In the genomic region with DNA sequence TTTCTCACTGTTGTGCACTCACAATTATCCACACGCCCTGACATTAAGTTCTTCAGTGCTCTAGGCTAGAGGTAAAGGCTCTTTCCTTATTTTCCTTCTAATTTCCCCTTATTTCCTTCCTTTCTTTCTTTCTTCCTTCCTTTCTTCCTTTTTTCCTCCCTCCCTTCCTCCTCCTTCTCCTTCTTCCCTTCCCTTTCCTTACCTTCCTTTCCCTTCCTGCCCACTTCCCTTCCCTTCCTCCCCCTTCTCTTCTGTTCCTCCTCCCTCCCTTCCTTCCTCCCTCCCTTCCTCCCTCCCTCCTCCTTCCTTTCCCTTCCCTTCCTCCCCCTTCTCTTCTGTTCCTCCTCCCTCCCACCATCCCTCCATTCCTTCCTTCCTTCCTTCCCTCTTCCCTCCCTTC, we compare ENCODE assay signal across 22 cellular contexts.
A peak's percentile ranks its signal among the peaks of the same experiment; 100 is the strongest.
DNase-seq lines count a peak whose midpoint lies in the region; ATAC-seq, FAIRE-seq and TF ChIP-seq lines count a peak whose summit lies in the region.
"Had no signal": no experiment of that assay in that cellular context is flagged by ENCODE, and none has a peak within 500 bp of the region (broad histone marks: within the 10 kb centered on the region; RNA-seq: fewer than 3 reads in every experiment).

No MANE protein-coding gene starts in this region.

- no peak overlapping the region for H2AK5ac ChIP-seq in mesendoderm (ENCODE audit: low read length)

- no peaks in the 10 kb centered on the region for H3K79me1 ChIP-seq in mesendoderm (ENCODE audit: low read length)

- H2BK15ac ChIP-seq in mesendoderm (replicated peaks; ENCODE audit: low read depth): no peak overlapping the region

- H3K36me3 Mint-ChIP-seq in WTC11: peaks cover 2% of the 10 kb centered on the region; the same call in 1 of the 2 replicates
- H3K36me3 Mint-ChIP-seq: CD4-positive, alpha-beta memory T cell had no signal

- H4K5ac ChIP-seq in mesendoderm (ENCODE audit: low read length): no peak overlapping the region

- no peak for TF ChIP-seq EP300 in HepG2 (IDR thresholded peaks at IDR 0.05; ENCODE audit: low read depth in 2 of 2, low read length in 2 of 2)
- no peak for TF ChIP-seq EP300 in HepG2 (CRISPR knock-in tag; IDR thresholded peaks at IDR 0.05; ENCODE audit: borderline replicate concordance)

- no peak overlapping the region for H3K4me3 ChIP-seq in HepG2 (replicated peaks in 1 of 3; ENCODE audit: insufficient read depth in 1 of 3, low read depth in 2 of 3, low read length in 3 of 3)
- no peak overlapping the region for H3K4me3 ChIP-seq in right lobe of liver
- H3K4me3 ChIP-seq in mesendoderm (ENCODE audit: low read length): no peak overlapping the region

- in situ Hi-C loops in HepG2 (cut with HindIII; ENCODE audit: extremely low pct_ligation_motif_present, low pct_unique_long_range_greater_than_20kb): no loop called here

- H3K4me2 ChIP-seq in HepG2 (ENCODE audit: low read depth, low read length) (no peak overlapping the region), mesendoderm (ENCODE audit: low read length) (no peak overlapping the region)

- CTCF ChIA-PET in HepG2 (lab: Yijun Ruan, JAX; ENCODE audit: low intra/inter-chr PET ratio, low total read pairs) (no interaction called here), WTC11 (lab: Charles Lee) (no interaction called here)

- no peaks in the 10 kb centered on the region for H3K79me2 ChIP-seq in HepG2 (ENCODE audit: insufficient read depth, low read length)
- H3K79me2 ChIP-seq in mesendoderm (ENCODE audit: control insufficient read depth, insufficient read depth, low read length): no peaks in the 10 kb centered on the region

- peaks cover 7% of the 10 kb centered on the region for H3K9me3 ChIP-seq in HepG2 (ENCODE audit: low read length)
- no peaks in the 10 kb centered on the region for H3K9me3 ChIP-seq in right lobe of liver

- no peak for TF ChIP-seq RAD21 in HepG2 (CRISPR knock-in tag; IDR thresholded peaks at IDR 0.05)

- no peak overlapping the region for H4K8ac ChIP-seq in mesendoderm (ENCODE audit: low read depth, low read length)

- H3K9ac ChIP-seq in HepG2 (ENCODE audit: insufficient read depth, low read depth, low read length): no peak overlapping the region
- H3K9ac ChIP-seq in mesendoderm (ENCODE audit: low read length): no peak overlapping the region

- no peak for DNase-seq in HepG2 (ENCODE audit: low spot score)
- no peak for DNase-seq in right lobe of liver
- no peak for DNase-seq in WTC11 (ENCODE audit: low spot score)
- DNase-seq in mesendoderm: no peak
- no peak for DNase-seq in putamen (ENCODE audit: low spot score)
- DNase-seq: C1 segment of cervical spinal cord; Calu3; CD4-positive, alpha-beta memory T cell; COR-L47; DMS53; DMS79 treated with DMSO at 0.1 percent for 48 hours; GF-D8; H9; HFFc6 had no signal

- H3K4me3 Mint-ChIP-seq in WTC11: no peak overlapping the region
- H3K4me3 Mint-ChIP-seq: B cell, HFFc6 had no signal

- H4K20me1 ChIP-seq in HepG2 (ENCODE audit: insufficient read depth, low read length): no peaks in the 10 kb centered on the region

- no peaks in the 10 kb centered on the region for H3K4me1 ChIP-seq in HepG2 (ENCODE audit: insufficient read depth, low read length)
- H3K4me1 ChIP-seq in right lobe of liver: no peaks in the 10 kb centered on the region
- no peaks in the 10 kb centered on the region for H3K4me1 ChIP-seq in mesendoderm (ENCODE audit: control insufficient read depth, low read depth, low read length)

- BruUV-seq in HepG2 (replicated peaks; lab: Mats Ljungman, UMichigan): no TSS peak

- H3K27me3 Mint-ChIP-seq in WTC11 (ENCODE audit: low read depth): peaks cover 11% of the 10 kb centered on the region
- H3K27me3 Mint-ChIP-seq: B cell; CD4-positive, alpha-beta memory T cell had no signal

- H3K36me3 ChIP-seq in HepG2 (replicated peaks in 1 of 2; ENCODE audit: control insufficient read depth in 1 of 2, insufficient read depth in 2 of 2, low read length in 2 of 2): no peaks in the 10 kb centered on the region
- H3K36me3 ChIP-seq in right lobe of liver: no peaks in the 10 kb centered on the region
- no peaks in the 10 kb centered on the region for H3K36me3 ChIP-seq in mesendoderm (ENCODE audit: control insufficient read depth, insufficient read depth, low read length)

- POLR2A ChIA-PET in HepG2 (lab: Yijun Ruan, JAX): no interaction called here
- POLR2A ChIA-PET in WTC11 (lab: Charles Lee): no interaction called here

- FAIRE-seq in HepG2 (lab: Jason Lieb, UNC): no peak
- FAIRE-seq: A204.1, GM12891, GM18507 had no signal

- H3K27me3 ChIP-seq in HepG2 (ENCODE audit: control insufficient read depth in 1 of 2, insufficient read depth in 2 of 2, low read length in 2 of 2) (no peaks in the 10 kb centered on the region), right lobe of liver (no peaks in the 10 kb centered on the region), mesendoderm (ENCODE audit: insufficient read depth, low read length, poor library complexity) (no peaks in the 10 kb centered on the region)

- peaks cover 31% of the 10 kb centered on the region for H3K4me1 Mint-ChIP-seq in WTC11
- H3K4me1 Mint-ChIP-seq: B cell; CD4-positive, alpha-beta memory T cell had no signal

- H2BK120ac ChIP-seq in mesendoderm (ENCODE audit: low read depth, low read length): no peak overlapping the region

- 7% methylated on average over 1 of the region's 1 CpG for WGBS in HepG2 (ENCODE audit: low lambda C conversion rate)
- 0% methylated on average over 1 of the region's 1 CpG for WGBS in right lobe of liver (ENCODE audit: insufficient coverage, low coverage, low lambda C conversion rate, missing lambda C conversion rate)
- WGBS in mesendoderm (ENCODE audit: extremely low coverage, insufficient coverage, low lambda C conversion rate): no CpG with 5 or more reads among the region's 1 CpG

- no peak overlapping the region for H3K4ac ChIP-seq in mesendoderm (ENCODE audit: low read depth, low read length)

- no peak overlapping the region for H3K18ac ChIP-seq in mesendoderm (ENCODE audit: low read length)

- ATAC-seq in HepG2 (no peak), right lobe of liver (no peak), WTC11 (no peak), HG03135 (IDR thresholded peaks at IDR 0.05; ENCODE audit: unreplicated experiment) (no peak), HG03521 (IDR thresholded peaks at IDR 0.05; ENCODE audit: unreplicated experiment) (no peak)
- ATAC-seq: HCT116 had no signal

- H2AFZ ChIP-seq in HepG2 (ENCODE audit: low read length): no peak overlapping the region

- peak overlapping the region; percentile 25 for H3K56ac ChIP-seq in mesendoderm (ENCODE audit: low read length)

- H3K27ac Mint-ChIP-seq in WTC11: no peak overlapping the region
- H3K27ac Mint-ChIP-seq: B cell; CD4-positive, alpha-beta memory T cell; H9; HFFc6 had no signal

- TF ChIP-seq CTCF in HepG2 (CRISPR knock-in tag; IDR thresholded peaks at IDR 0.05) (no peak), right lobe of liver (IDR thresholded peaks at IDR 0.05) (no peak), WTC11 (IDR thresholded peaks at IDR 0.05) (no peak)

- no peak overlapping the region for H3K27ac ChIP-seq in HepG2 (ENCODE audit: extremely low read length, insufficient read depth, low read length)
- no peak overlapping the region for H3K27ac ChIP-seq in right lobe of liver
- H3K27ac ChIP-seq in mesendoderm (ENCODE audit: low read depth, low read length): no peak overlapping the region
- H3K27ac ChIP-seq: 22Rv1 had no signal

- peaks cover 3% of the 10 kb centered on the region; the same call in 1 of the 2 replicates for H3K9me3 Mint-ChIP-seq in WTC11

- H3K23ac ChIP-seq in mesendoderm (ENCODE audit: low read length): no peak overlapping the region

- intact Hi-C loops in HepG2 (cut with micrococcal nuclease; ENCODE audit: unreplicated experiment) (no loop called here), right lobe of liver (cut with DNase I) (no loop called here)

- H2BK5ac ChIP-seq in mesendoderm (ENCODE audit: low read length): no peak overlapping the region

- TF ChIP-seq POLR2A in HepG2 (IDR thresholded peaks at IDR 0.05; ENCODE audit: insufficient read depth in 1 of 2, low read depth in 2 of 2, low read length in 2 of 2): no peak
- no peak for TF ChIP-seq POLR2A in right lobe of liver (IDR thresholded peaks at IDR 0.05)

TF ChIP-seq in HepG2, 621 proteins besides CTCF, POLR2A, EP300 and RAD21 (continues in another document):
- no peak for TF ChIP-seq ZFP90 (CRISPR knock-in tag; IDR thresholded peaks at IDR 0.05; ENCODE audit: borderline replicate concordance)
- TF ChIP-seq ZNF83 (CRISPR knock-in tag; IDR thresholded peaks at IDR 0.05; ENCODE audit: borderline replicate concordance): no peak
- TF ChIP-seq ZNF180 (CRISPR knock-in tag; IDR thresholded peaks at IDR 0.05; ENCODE audit: borderline replicate concordance, low read depth): no peak
- peak; percentile 67 for TF ChIP-seq HNRNPK (IDR thresholded peaks at IDR 0.05; ENCODE audit: low read depth, low read length, poor library complexity, severe bottlenecking)

TF ChIP-seq in WTC11, 78 proteins besides CTCF, POLR2A, EP300 and RAD21 (continues in another document):
- 0 out of 2 replicates have a peak, but pooled peaks have one; percentile 21 for TF ChIP-seq ZNF263 (CRISPR knock-in tag; IDR thresholded peaks at IDR 0.05; ENCODE audit: low read depth)
- no peak for TF ChIP-seq ZNF396 (CRISPR knock-in tag; IDR thresholded peaks at IDR 0.05; ENCODE audit: borderline replicate concordance)
- no peak for TF ChIP-seq GABPB1 (CRISPR knock-in tag; IDR thresholded peaks at IDR 0.05)
- TF ChIP-seq IRF2 (CRISPR knock-in tag; IDR thresholded peaks at IDR 0.05; ENCODE audit: borderline replicate concordance, low read depth): no peak
- TF ChIP-seq, protein P1, sequence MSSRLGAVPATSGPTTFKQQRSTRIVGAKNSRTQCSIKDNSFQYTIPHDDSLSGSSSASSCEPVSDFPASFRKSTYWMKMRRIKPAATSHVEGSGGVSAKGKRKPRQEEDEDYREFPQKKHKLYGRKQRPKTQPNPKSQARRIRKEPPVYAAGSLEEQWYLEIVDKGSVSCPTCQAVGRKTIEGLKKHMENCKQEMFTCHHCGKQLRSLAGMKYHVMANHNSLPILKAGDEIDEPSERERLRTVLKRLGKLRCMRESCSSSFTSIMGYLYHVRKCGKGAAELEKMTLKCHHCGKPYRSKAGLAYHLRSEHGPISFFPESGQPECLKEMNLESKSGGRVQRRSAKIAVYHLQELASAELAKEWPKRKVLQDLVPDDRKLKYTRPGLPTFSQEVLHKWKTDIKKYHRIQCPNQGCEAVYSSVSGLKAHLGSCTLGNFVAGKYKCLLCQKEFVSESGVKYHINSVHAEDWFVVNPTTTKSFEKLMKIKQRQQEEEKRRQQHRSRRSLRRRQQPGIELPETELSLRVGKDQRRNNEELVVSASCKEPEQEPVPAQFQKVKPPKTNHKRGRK (CRISPR knock-in tag; IDR thresholded peaks at IDR 0.05; ENCODE audit: borderline replicate concordance): peak; percentile 97
